Comparison of ENCODE assay signal across 1 cellular context in genomic region chr7:124328774-124329173, GRCh38.
TF ChIP-seq lines count a peak whose summit lies in the region.

No MANE protein-coding gene starts in this region.

TF ChIP-seq in GM23338, 12 proteins besides CTCF, POLR2A, EP300 and RAD21 (continued from another document):
- TF ChIP-seq ZNF462 (CRISPR knock-in tag; IDR thresholded peaks at IDR 0.05) (no peak), EZH2phosphoT487 (IDR thresholded peaks at IDR 0.05; ENCODE audit: unreplicated experiment) (no peak), STAT1 (IDR thresholded peaks at IDR 0.05; ENCODE audit: unreplicated experiment) (no peak), EZH2 (IDR thresholded peaks at IDR 0.05; ENCODE audit: low read depth, unreplicated experiment) (no peak), NANOG (IDR thresholded peaks at IDR 0.05; ENCODE audit: borderline replicate concordance) (no peak)
